ENCODE assay signal across 1 cellular context in genomic region chr9:120757268-120757900, GRCh38.
TF ChIP-seq lines count a peak whose summit lies in the region.

No MANE protein-coding gene starts in this region.

TF ChIP-seq in SK-N-SH, 30 proteins besides CTCF, POLR2A, EP300 and RAD21 (continued from another document):
- no peak for TF ChIP-seq ZBTB33 (IDR thresholded peaks at IDR 0.05; ENCODE audit: borderline replicate concordance, low read depth)
